ENCODE assay signal across 1 cellular context in the genomic region with DNA sequence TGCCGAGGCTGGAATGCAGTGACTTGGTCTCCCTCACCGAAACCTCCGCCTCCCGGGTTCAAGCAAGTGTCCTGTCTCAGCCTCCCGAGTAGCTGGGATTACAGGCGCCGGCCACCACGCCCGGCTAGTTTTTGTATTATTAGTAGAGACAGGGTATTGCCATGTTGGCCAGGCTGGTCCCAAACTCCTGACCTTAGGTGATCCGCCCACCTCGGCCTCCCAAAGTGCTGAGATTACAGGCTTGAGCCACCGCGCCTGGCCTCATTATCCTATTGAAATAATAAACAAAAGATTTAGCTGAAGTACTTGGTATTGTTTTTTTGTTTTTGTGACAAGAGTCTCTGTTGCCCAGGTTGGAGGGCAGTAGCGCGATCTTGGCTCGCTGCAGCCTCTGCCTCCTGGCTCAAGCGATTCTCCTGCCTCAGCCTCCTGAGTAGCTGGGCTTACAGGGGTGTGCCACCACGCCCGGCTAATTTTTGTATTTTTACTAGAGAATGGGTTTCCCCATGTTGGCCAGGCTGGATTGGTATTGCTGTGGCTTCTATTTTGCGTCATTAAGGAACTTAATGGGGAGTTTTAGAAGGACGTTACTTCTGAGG.
TF ChIP-seq lines count a peak whose summit lies in the region.

No MANE protein-coding gene starts in this region.

TF ChIP-seq in HepG2, 621 proteins besides CTCF, POLR2A, EP300 and RAD21:
- no peak for TF ChIP-seq ZNF331 (CRISPR knock-in tag; IDR thresholded peaks at IDR 0.05)
- TF ChIP-seq ZNF550 (CRISPR knock-in tag; IDR thresholded peaks at IDR 0.05; ENCODE audit: borderline replicate concordance), result no peak
- TF ChIP-seq ZBTB38 (CRISPR knock-in tag; IDR thresholded peaks at IDR 0.05), result peak; percentile 76; the same call in 1 of the 2 replicates
- TF ChIP-seq, protein P1, sequence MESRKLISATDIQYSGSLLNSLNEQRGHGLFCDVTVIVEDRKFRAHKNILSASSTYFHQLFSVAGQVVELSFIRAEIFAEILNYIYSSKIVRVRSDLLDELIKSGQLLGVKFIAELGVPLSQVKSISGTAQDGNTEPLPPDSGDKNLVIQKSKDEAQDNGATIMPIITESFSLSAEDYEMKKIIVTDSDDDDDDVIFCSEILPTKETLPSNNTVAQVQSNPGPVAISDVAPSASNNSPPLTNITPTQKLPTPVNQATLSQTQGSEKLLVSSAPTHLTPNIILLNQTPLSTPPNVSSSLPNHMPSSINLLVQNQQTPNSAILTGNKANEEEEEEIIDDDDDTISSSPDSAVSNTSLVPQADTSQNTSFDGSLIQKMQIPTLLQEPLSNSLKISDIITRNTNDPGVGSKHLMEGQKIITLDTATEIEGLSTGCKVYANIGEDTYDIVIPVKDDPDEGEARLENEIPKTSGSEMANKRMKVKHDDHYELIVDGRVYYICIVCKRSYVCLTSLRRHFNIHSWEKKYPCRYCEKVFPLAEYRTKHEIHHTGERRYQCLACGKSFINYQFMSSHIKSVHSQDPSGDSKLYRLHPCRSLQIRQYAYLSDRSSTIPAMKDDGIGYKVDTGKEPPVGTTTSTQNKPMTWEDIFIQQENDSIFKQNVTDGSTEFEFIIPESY (CRISPR knock-in tag; IDR thresholded peaks at IDR 0.05), result peak; percentile 43; the same call in 1 of the 2 replicates
- peak; percentile 26; the same call in 1 of the 2 replicates for TF ChIP-seq POLR2AphosphoS2 (IDR thresholded peaks at IDR 0.05; ENCODE audit: low read depth, low read length)
- TF ChIP-seq SAP130 (CRISPR knock-in tag; IDR thresholded peaks at IDR 0.05; ENCODE audit: low read depth), result peak; percentile 24
- TF ChIP-seq, protein P2, sequence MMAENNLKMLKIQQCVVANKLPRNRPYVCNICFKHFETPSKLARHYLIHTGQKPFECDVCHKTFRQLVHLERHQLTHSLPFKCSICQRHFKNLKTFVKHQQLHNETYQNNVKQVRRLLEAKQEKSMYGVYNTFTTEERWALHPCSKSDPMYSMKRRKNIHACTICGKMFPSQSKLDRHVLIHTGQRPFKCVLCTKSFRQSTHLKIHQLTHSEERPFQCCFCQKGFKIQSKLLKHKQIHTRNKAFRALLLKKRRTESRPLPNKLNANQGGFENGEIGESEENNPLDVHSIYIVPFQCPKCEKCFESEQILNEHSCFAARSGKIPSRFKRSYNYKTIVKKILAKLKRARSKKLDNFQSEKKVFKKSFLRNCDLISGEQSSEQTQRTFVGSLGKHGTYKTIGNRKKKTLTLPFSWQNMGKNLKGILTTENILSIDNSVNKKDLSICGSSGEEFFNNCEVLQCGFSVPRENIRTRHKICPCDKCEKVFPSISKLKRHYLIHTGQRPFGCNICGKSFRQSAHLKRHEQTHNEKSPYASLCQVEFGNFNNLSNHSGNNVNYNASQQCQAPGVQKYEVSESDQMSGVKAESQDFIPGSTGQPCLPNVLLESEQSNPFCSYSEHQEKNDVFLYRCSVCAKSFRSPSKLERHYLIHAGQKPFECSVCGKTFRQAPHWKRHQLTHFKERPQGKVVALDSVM (CRISPR knock-in tag; IDR thresholded peaks at IDR 0.05), result peak; percentile 61
- peak; percentile 35 for TF ChIP-seq PRPF4 (IDR thresholded peaks at IDR 0.05; ENCODE audit: low read depth, low read length, poor library complexity, severe bottlenecking)
